19 cellular contexts compared by ENCODE assay signal in genomic region chr3:14730703-14731102, GRCh38.
"Had no signal": no experiment of that assay in that cellular context is flagged by ENCODE, and none has a peak within 500 bp of the region (broad histone marks: within the 10 kb centered on the region; RNA-seq: fewer than 3 reads in every experiment).

No MANE protein-coding gene starts in this region.

- DNase-seq: KBM-7; MV-4-11; NCI-H1048; NCI-H1105; NCI-H1417; NCI-H1436 treated with DMSO at 0.1 percent for 48 hours; NCI-H1694; NCI-H187 treated with DMSO at 0.1 percent for 48 hours; NCI-H2029 treated with DMSO at 0.1 percent for 48 hours; NCI-H2171 treated with DMSO at 0.1 percent for 48 hours; NCI-H524; NCI-H748 treated with DMSO at 0.1 percent for 48 hours; NK-92 treated with Interleukin-12 subunit alpha and Interleukin-12 subunit beta, amount 100 ng/mL, for 24 hours; PC-9; Right ventricle myocardium superior; RPMI8226; SIG-M5 had no signal

- H3K27ac ChIP-seq: PC-9, SJSA1, SK-N-MC had no signal
